9 cellular contexts compared by ENCODE assay signal in the genomic region with DNA sequence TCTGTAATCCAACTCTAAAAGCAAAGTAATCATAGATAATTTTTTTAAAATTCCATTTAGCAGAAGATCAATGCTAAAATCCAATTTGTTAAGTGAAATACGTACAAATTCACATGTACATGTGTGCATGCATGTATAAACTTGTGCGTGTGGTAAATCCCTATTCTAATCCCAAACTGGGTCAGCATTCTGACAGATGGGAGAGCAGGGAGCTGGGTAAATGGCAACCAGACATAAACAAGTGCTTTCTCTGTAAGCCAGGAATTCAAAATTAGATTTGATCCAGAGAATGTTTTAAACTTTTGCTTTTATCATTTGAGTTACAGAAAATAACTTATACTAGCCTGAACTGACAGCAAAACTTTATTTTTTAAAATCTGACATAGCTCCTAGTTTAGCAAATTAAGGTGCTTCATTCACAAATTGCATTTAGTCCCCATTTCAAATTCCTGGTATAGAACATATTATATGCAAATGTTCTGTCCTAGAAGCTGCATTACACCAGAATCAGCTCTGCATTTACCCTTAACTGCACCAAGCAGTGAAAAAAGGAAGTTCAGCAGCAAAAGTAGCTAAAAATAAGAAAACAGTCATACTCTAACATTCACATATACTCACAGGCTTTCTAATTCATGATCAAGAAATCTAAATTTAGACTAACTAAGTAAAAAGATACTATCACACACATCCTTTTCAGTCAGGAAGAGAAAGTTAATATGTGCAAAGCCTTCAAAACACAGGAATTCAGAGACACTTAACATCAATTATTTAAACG. TPM values are rescaled to one million over a fixed set of nuclear protein-coding genes. Genes with fewer than 3 reads are reported as not detected.
DNase-seq lines count a peak whose midpoint lies in the region; ATAC-seq and TF ChIP-seq lines count a peak whose summit lies in the region.
"Had no signal": no experiment of that assay in that cellular context is flagged by ENCODE, and none has a peak within 500 bp of the region (broad histone marks: within the 10 kb centered on the region; RNA-seq: fewer than 3 reads in every experiment).

No MANE protein-coding gene starts in this region.

- H3K4me1 Mint-ChIP-seq in activated naive CD4-positive, alpha-beta T cell treated with anti-CD3 and anti-CD28 coated beads, Interleukin-2, amount 50 U/mL, for 24 hours, result peaks cover 58% of the 10 kb centered on the region

- in situ Hi-C loops in HAP-1 (cut with MboI; ENCODE audit: low sequenced_read_pairs), result no loop called here

- no peaks in the 10 kb centered on the region for H3K36me3 ChIP-seq in mucosa of descending colon (ENCODE audit: low read depth)
- no peaks in the 10 kb centered on the region for H3K36me3 ChIP-seq in HAP-1 (replicated peaks)
- H3K36me3 ChIP-seq: upper lobe of left lung had no signal

- no peak for DNase-seq in activated naive CD4-positive, alpha-beta T cell (lab: John Stamatoyannopoulos, UW)
- DNase-seq in SIG-M5 treated with dmso at 0.1 percent for 504 hours (lab: John Stamatoyannopoulos, UW; ENCODE audit: unreplicated experiment) (peak; percentile 93), mucosa of descending colon (no peak), kidney glomerular epithelial cell (lab: John Stamatoyannopoulos, UW) (no peak), HAP-1 (ENCODE audit: low spot score in 2 of 2) (no peak), sciatic nerve (ENCODE audit: low spot score) (no peak)
- DNase-seq: upper lobe of left lung had no signal

- H3K27me3 ChIP-seq in HAP-1 (ENCODE audit: low read depth), result no peaks in the 10 kb centered on the region
- H3K27me3 ChIP-seq: upper lobe of left lung had no signal

- no peaks in the 10 kb centered on the region for H3K9me3 Mint-ChIP-seq in activated naive CD4-positive, alpha-beta T cell treated with anti-CD3 and anti-CD28 coated beads, Interleukin-2, amount 50 U/mL, for 24 hours

- peak overlapping the region; percentile 20 for H3K4me3 Mint-ChIP-seq in activated naive CD4-positive, alpha-beta T cell treated with anti-CD3 and anti-CD28 coated beads, Interleukin-2, amount 50 U/mL, for 24 hours

- H3K36me3 Mint-ChIP-seq in activated naive CD4-positive, alpha-beta T cell treated with anti-CD3 and anti-CD28 coated beads, Interleukin-2, amount 50 U/mL, for 24 hours, result peaks cover 7% of the 10 kb centered on the region

- no peak overlapping the region for H3K27ac Mint-ChIP-seq in activated naive CD4-positive, alpha-beta T cell treated with anti-CD3 and anti-CD28 coated beads, Interleukin-2, amount 50 U/mL, for 24 hours

- no peaks in the 10 kb centered on the region for H3K27me3 Mint-ChIP-seq in activated naive CD4-positive, alpha-beta T cell treated with anti-CD3 and anti-CD28 coated beads, Interleukin-2, amount 50 U/mL, for 24 hours

- TF ChIP-seq CTCF in mucosa of descending colon (IDR thresholded peaks at IDR 0.05), result no peak

- no peaks in the 10 kb centered on the region for H3K9me3 ChIP-seq in mucosa of descending colon
- H3K9me3 ChIP-seq in HAP-1, result no peaks in the 10 kb centered on the region
- H3K9me3 ChIP-seq: upper lobe of left lung had no signal

- intact Hi-C loops in mucosa of descending colon (cut with DNase I, micrococcal nuclease), result no loop called here
- intact Hi-C loops in sciatic nerve (cut with DNase I), result no loop called here

- H3K4me1 ChIP-seq in mucosa of descending colon (ENCODE audit: low read depth) (peaks cover 17% of the 10 kb centered on the region), HAP-1 (no peaks in the 10 kb centered on the region; the same call in 1 of the 2 replicates)

- H3K4me3 ChIP-seq in mucosa of descending colon, result no peak overlapping the region
- H3K4me3 ChIP-seq in HAP-1, result no peak overlapping the region
- H3K4me3 ChIP-seq: upper lobe of left lung had no signal

- ATAC-seq in HG03045 (IDR thresholded peaks at IDR 0.05; ENCODE audit: unreplicated experiment) (peak; percentile 90), mucosa of descending colon (peak; percentile 27), sciatic nerve (no peak)

RNA-seq across cellular contexts. Expression of a gene that starts 32.6 kb away (rescaled TPM):
- total RNA-seq in mucosa of descending colon (10 to 100 TPM; 40.4 to 58.1 (median 43.6) TPM), sciatic nerve (39.6 TPM)
